Comparison of ENCODE assay signal across 8 cellular contexts in the genomic region with DNA sequence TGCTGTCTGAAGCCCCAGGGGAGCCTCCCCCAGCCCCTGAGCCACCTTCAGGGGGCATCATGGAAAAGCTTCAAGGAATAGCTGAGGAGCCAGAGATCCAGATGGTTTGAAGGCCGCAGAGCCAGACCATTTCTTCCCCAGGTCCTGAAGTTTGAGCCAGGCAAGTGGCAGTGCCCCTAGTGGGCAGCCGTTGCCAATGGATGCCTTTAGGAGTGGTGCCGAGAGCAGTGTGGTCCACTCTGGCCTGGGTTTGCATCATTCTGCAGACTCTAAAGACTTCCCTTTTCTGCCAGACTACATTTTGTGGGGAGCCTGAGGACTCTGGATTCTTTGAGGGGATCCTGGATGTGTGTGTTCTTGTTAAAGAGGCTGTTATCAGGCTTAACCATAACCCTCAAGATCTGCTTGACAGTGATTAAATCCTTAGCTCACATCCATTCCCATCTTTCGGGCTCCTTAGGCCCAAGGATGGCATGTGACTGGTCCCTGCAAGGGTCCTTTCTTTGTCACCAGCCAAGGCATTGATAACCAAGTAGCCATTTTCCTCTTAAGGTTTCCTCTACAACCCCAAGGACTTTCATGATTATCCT. TPM values are rescaled to one million over a fixed set of nuclear protein-coding genes. Genes with fewer than 3 reads are reported as not detected.
DNase-seq lines count a peak whose midpoint lies in the region; ATAC-seq and TF ChIP-seq lines count a peak whose summit lies in the region.

No MANE protein-coding gene starts in this region.

- TF ChIP-seq RAD21 in HCT116 (IDR thresholded peaks at IDR 0.05; ENCODE audit: low read depth), result peak; percentile 26

- TF ChIP-seq CTCF in AG09309 (IDR thresholded peaks at IDR 0.05; ENCODE audit: control insufficient read depth, insufficient read depth, low read depth, low read length, missing control alignments) (peak; percentile 63), HCT116 (IDR thresholded peaks at IDR 0.05 in 2 of 3, conservative IDR thresholded peaks at IDR 0.05 in 1 of 3; ENCODE audit: borderline replicate concordance in 1 of 3, insufficient read depth in 1 of 3, low read depth in 2 of 3, low read length in 2 of 3) (peak; percentile 7 to 86 (median 76); a peak in 4 of 6 replicates)

- RAD21 ChIA-PET in HCT116 (lab: Charles Lee; ENCODE audit: low non-redundant PET in 1 of 2, low total read pairs in 2 of 2, uncharacterized antibody in 2 of 2, unreplicated experiment in 2 of 2), result no interaction called here

- no peaks in the 10 kb centered on the region for H4K20me1 ChIP-seq in HCT116 (ENCODE audit: insufficient read depth)

- H3K9ac ChIP-seq in HCT116 (ENCODE audit: low read length), result no peak overlapping the region

- no peaks in the 10 kb centered on the region for H3K9me2 ChIP-seq in HCT116 (ENCODE audit: insufficient read depth)

- POLR2A ChIA-PET in HCT116 (lab: Charles Lee), result interaction anchor here (1.0 kb wide), 1 partner anchor 10 kb away, joined by 4 read pairs; no protein-coding TSS in a partner anchor

- CTCF ChIA-PET in HCT116 (lab: Charles Lee), result interaction anchor here (0.6 to 2.1 kb wide), 6 partner anchors 8 to 71 kb away, joined by 3 to 15 read pairs (median 4); a partner anchor contains a TSS

- no peak for TF ChIP-seq POLR2A in HCT116 (IDR thresholded peaks at IDR 0.05; ENCODE audit: borderline replicate concordance, extremely low read depth, insufficient read depth, insufficient read length)

- H3K27me3 ChIP-seq in HCT116 (ENCODE audit: insufficient read depth, low read length), result no peaks in the 10 kb centered on the region

- no peak overlapping the region for H2AFZ ChIP-seq in HCT116 (ENCODE audit: low read depth, low read length, poor library complexity, severe bottlenecking)

- H3K27ac ChIP-seq in HCT116 (ENCODE audit: low read depth, low read length), result peak overlapping the region; percentile 8; the same call in 1 of the 2 replicates

- TSS peak; percentile 19 for BruUV-seq in HCT116 (replicated peaks; lab: Mats Ljungman, UMichigan)

- DNase-seq in AG09309 (ENCODE audit: low read depth) (no peak), HCT116 (ENCODE audit: low read depth, low spot score) (no peak), amniotic epithelial cell (ENCODE audit: low read depth) (peak; percentile 12), left kidney (ENCODE audit: low read depth, low spot score) (peak; percentile 29), activated T-cell treated with anti-CD3 and anti-CD28 coated beads for 4 hours (no peak), GM19240 (ENCODE audit: insufficient read length, low spot score) (no peak)

- no peaks in the 10 kb centered on the region for H3K79me2 ChIP-seq in HCT116 (ENCODE audit: insufficient read depth, low read length)

- no peak overlapping the region for H3K4me3 ChIP-seq in AG09309 (ENCODE audit: control insufficient read depth, low read depth, low read length)
- no peak overlapping the region for H3K4me3 ChIP-seq in HCT116 (replicated peaks in 1 of 2; ENCODE audit: low read depth in 1 of 2, low read length in 2 of 2)

- H3K9me3 ChIP-seq in HCT116 (ENCODE audit: control insufficient read depth in 1 of 2, insufficient read depth in 1 of 2, low read depth in 1 of 2, low read length in 2 of 2), result no peaks in the 10 kb centered on the region

- peak; percentile 89 for ATAC-seq in HCT116
- ATAC-seq in HG03196 (IDR thresholded peaks at IDR 0.05; ENCODE audit: unreplicated experiment), result no peak
- no peak for ATAC-seq in HG02840 (IDR thresholded peaks at IDR 0.05; ENCODE audit: low FRiP score, unreplicated experiment)

- intact Hi-C loops in HCT116 (cut with micrococcal nuclease), result no loop called here

- no peak overlapping the region for H3K4me2 ChIP-seq in HCT116 (ENCODE audit: low read length)

- peaks cover 18 to 23% of the 10 kb centered on the region in 2 experiments for H3K36me3 ChIP-seq in HCT116 (ENCODE audit: control insufficient read depth in 1 of 2, insufficient read depth in 2 of 2, low read length in 2 of 2)

- H3K4me1 ChIP-seq in HCT116 (ENCODE audit: control insufficient read depth in 1 of 2, insufficient read depth in 2 of 2, low read length in 2 of 2), result no peaks in the 10 kb centered on the region

TF ChIP-seq in HCT116, 20 proteins besides CTCF, POLR2A, EP300 and RAD21:
- TF ChIP-seq YY1 (IDR thresholded peaks at IDR 0.05; ENCODE audit: extremely low read depth, insufficient replicate concordance, low read depth, low read length), result no peak
- TF ChIP-seq EZH2 (IDR thresholded peaks at IDR 0.05), result no peak
- no peak for TF ChIP-seq CBX3 (IDR thresholded peaks at IDR 0.05; ENCODE audit: low read depth)
- TF ChIP-seq, protein P1, sequence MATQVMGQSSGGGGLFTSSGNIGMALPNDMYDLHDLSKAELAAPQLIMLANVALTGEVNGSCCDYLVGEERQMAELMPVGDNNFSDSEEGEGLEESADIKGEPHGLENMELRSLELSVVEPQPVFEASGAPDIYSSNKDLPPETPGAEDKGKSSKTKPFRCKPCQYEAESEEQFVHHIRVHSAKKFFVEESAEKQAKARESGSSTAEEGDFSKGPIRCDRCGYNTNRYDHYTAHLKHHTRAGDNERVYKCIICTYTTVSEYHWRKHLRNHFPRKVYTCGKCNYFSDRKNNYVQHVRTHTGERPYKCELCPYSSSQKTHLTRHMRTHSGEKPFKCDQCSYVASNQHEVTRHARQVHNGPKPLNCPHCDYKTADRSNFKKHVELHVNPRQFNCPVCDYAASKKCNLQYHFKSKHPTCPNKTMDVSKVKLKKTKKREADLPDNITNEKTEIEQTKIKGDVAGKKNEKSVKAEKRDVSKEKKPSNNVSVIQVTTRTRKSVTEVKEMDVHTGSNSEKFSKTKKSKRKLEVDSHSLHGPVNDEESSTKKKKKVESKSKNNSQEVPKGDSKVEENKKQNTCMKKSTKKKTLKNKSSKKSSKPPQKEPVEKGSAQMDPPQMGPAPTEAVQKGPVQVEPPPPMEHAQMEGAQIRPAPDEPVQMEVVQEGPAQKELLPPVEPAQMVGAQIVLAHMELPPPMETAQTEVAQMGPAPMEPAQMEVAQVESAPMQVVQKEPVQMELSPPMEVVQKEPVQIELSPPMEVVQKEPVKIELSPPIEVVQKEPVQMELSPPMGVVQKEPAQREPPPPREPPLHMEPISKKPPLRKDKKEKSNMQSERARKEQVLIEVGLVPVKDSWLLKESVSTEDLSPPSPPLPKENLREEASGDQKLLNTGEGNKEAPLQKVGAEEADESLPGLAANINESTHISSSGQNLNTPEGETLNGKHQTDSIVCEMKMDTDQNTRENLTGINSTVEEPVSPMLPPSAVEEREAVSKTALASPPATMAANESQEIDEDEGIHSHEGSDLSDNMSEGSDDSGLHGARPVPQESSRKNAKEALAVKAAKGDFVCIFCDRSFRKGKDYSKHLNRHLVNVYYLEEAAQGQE (IDR thresholded peaks at IDR 0.05; ENCODE audit: low read depth), result no peak
- no peak for TF ChIP-seq EGR1 (IDR thresholded peaks at IDR 0.05; ENCODE audit: low read depth)
- TF ChIP-seq SIN3A (IDR thresholded peaks at IDR 0.05; ENCODE audit: low read depth), result no peak
TF ChIP-seq in HCT116: peak in this region for 0.

RNA-seq across cellular contexts. Expression of a gene that starts 13.1 kb away (rescaled TPM):
- 38.1 TPM for total RNA-seq in HCT116 (2021; ENCODE audit: unreplicated experiment)
- 26.4 and 30.5 TPM in 2 replicates for polyA plus RNA-seq in HCT116 (2012)

RNA-seq across cellular contexts. Expression of a gene that starts 14.4 kb away (rescaled TPM):
- total RNA-seq in HCT116 (2021; ENCODE audit: unreplicated experiment), result 1.9 TPM
- 1.5 and 1.7 TPM in 2 replicates for polyA plus RNA-seq in HCT116 (2012)

RNA-seq across cellular contexts. Expression of a gene that starts 27.3 kb away (rescaled TPM):
- total RNA-seq in HCT116 (2021; ENCODE audit: unreplicated experiment), result 12.4 TPM
- 10.3 and 12.1 TPM in 2 replicates for polyA plus RNA-seq in HCT116 (2012)

RNA-seq across cellular contexts. Expression of a gene that starts 32.8 kb away (rescaled TPM):
- 45.1 TPM for total RNA-seq in HCT116 (2021; ENCODE audit: unreplicated experiment)
- 33.2 and 36.2 TPM in 2 replicates for polyA plus RNA-seq in HCT116 (2012)

RNA-seq across cellular contexts. Expression of a gene that starts 34.0 kb away (rescaled TPM):
- 21.4 TPM for total RNA-seq in HCT116 (2021; ENCODE audit: unreplicated experiment)
- 15.8 and 17.7 TPM in 2 replicates for polyA plus RNA-seq in HCT116 (2012)

Comparison
In these comparisons a context has a peak if more than half of its experiments do, and no peak if none do; other contexts are left out.
1. DNase-seq: peak in amniotic epithelial cell (single experiment) and left kidney (single experiment); none in AG09309 (single experiment), HCT116 (single experiment), activated T-cell treated with anti-CD3 and anti-CD28 coated beads for 4 hours (single experiment) and GM19240 (single experiment).